Comparison of ENCODE assay signal across 10 cellular contexts in the genomic region with DNA sequence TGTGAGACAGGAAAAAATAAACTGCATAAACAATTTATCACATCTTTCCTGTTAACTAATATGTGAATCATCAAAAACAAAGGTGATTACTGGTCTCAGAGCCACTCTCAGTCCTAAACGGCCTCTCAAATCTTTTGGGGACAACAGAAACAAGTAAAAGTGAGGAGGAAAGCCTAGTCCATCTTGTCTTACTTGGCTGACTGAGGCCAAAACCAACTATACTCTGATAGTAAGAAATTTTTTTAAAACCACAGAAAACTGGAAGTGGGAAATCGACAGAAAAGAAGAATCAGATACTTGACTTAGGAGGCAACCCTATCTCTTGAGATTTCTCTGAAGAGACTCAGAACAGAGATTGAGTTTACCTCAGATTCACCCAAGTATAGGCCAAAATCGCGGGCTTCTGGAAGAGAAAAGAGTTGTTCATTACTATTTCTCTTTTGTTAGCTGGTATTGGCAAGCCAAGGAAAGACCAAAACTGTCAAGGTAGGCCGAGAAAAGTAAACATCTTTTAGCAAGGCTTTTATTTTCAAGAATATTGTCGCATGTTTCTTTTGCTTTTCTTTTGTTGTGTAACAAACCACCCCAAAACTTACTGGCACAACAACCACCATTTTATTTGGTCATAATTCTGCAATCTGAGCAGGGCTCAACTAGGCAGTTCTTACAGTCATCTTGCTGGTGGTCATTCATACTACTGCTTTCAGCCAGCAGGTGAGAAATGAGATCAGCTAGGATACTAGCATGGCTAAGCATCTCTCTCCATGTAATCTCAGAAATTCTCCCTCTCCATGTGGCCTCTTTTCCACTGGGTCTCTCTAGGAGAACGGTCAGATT. TPM values are rescaled to one million over a fixed set of nuclear protein-coding genes. Genes with fewer than 3 reads are reported as not detected.
DNase-seq lines count a peak whose midpoint lies in the region; ATAC-seq, FAIRE-seq and TF ChIP-seq lines count a peak whose summit lies in the region.
"Had no signal": no experiment of that assay in that cellular context is flagged by ENCODE, and none has a peak within 500 bp of the region (broad histone marks: within the 10 kb centered on the region; RNA-seq: fewer than 3 reads in every experiment).

No MANE protein-coding gene starts in this region.

- H3K36me3 Mint-ChIP-seq in chondrocyte (ENCODE audit: low read depth) (peaks cover 9% of the 10 kb centered on the region), MCF 10A (ENCODE audit: insufficient read depth, unreplicated experiment) (peaks cover 14% of the 10 kb centered on the region)

- peak; percentile 39 for ATAC-seq in GM21367 (IDR thresholded peaks at IDR 0.05; ENCODE audit: unreplicated experiment)
- peak; percentile 31 for ATAC-seq in HG03439 (IDR thresholded peaks at IDR 0.05; ENCODE audit: unreplicated experiment)
- ATAC-seq: left lung had no signal

- H3K27me3 Mint-ChIP-seq in chondrocyte (ENCODE audit: low read depth) (no peaks in the 10 kb centered on the region), MCF 10A (ENCODE audit: insufficient read depth, unreplicated experiment) (no peaks in the 10 kb centered on the region)

- H3K4me3 Mint-ChIP-seq in chondrocyte (ENCODE audit: unreplicated experiment) (no peak overlapping the region), MCF 10A (ENCODE audit: unreplicated experiment) (no peak overlapping the region)

- no TSS peak for BruUV-seq in MCF 10A (replicated peaks; lab: Mats Ljungman, UMichigan)

- DNase-seq in GM12892 (ENCODE audit: insufficient read length) (no peak), chondrocyte (ENCODE audit: low spot score) (no peak), MCF 10A (ENCODE audit: unreplicated experiment) (no peak), NCI-H1930 (lab: John Stamatoyannopoulos, UW) (no peak), NCI-H345 (lab: John Stamatoyannopoulos, UW) (no peak), NCI-H446 (lab: John Stamatoyannopoulos, UW) (no peak)
- DNase-seq: dorsolateral prefrontal cortex, left lung had no signal

- peak; percentile 85 for FAIRE-seq in GM12892 (lab: Jason Lieb, UNC)

- H3K27ac Mint-ChIP-seq in chondrocyte (ENCODE audit: unreplicated experiment) (peak overlapping the region; percentile 41), MCF 10A (ENCODE audit: low read depth, unreplicated experiment) (no peak overlapping the region)

- TF ChIP-seq POLR2A in GM12892 (IDR thresholded peaks at IDR 0.05; ENCODE audit: low read depth, low read length): no peak

- intact Hi-C loops in MCF 10A (cut with micrococcal nuclease): no loop called here

- TF ChIP-seq CTCF in chondrocyte (IDR thresholded peaks at IDR 0.05) (no peak), MCF 10A (IDR thresholded peaks at IDR 0.05; ENCODE audit: unreplicated experiment) (no peak)

- CTCF ChIA-PET in MCF 10A (lab: Yijun Ruan, JAX): interaction anchor here (0.7 to 5.4 kb wide), 9 partner anchors 12 to 1104 kb away, joined by 3 to 25 read pairs (median 4); a partner anchor contains a TSS

- POLR2A ChIA-PET in MCF 10A (lab: Yijun Ruan, JAX): interaction anchor here (0.7 to 7.1 kb wide), 6 partner anchors 13 to 45 kb away, joined by 3 to 86 read pairs (median 6); a partner anchor contains a TSS

- H3K4me1 Mint-ChIP-seq in chondrocyte (ENCODE audit: low read depth) (peaks cover 29% of the 10 kb centered on the region), MCF 10A (ENCODE audit: insufficient read depth, unreplicated experiment) (peaks cover 29% of the 10 kb centered on the region)

- H3K9me3 Mint-ChIP-seq in chondrocyte (ENCODE audit: low read depth): peaks cover 17% of the 10 kb centered on the region
- H3K9me3 Mint-ChIP-seq in MCF 10A (ENCODE audit: unreplicated experiment): peaks cover 8% of the 10 kb centered on the region

RNA-seq across cellular contexts. Expression of a gene that starts 46.1 kb away (rescaled TPM):
- polyA plus RNA-seq in GM12892 (2012; ENCODE audit: missing spikeins): 7.2 TPM
- total RNA-seq in chondrocyte (4.0 to 10.6 TPM (median 4.1 TPM) in 3 replicates), MCF 10A (2022) (9.2 and 9.7 TPM in 2 replicates)
